ENCODE assay signal across 25 cellular contexts in genomic region chr10:19872504-19873271, GRCh38. TPM values are rescaled to one million over a fixed set of nuclear protein-coding genes. Genes with fewer than 3 reads are reported as not detected.
"Had no signal": no experiment of that assay in that cellular context is flagged by ENCODE, and none has a peak within 500 bp of the region (broad histone marks: within the 10 kb centered on the region; RNA-seq: fewer than 3 reads in every experiment).

No MANE protein-coding gene starts in this region.

- FAIRE-seq: astrocyte, endothelial cell of umbilical vein, pancreas had no signal

- H3K27ac ChIP-seq: left lung, pancreas had no signal

- H3K36me3 ChIP-seq: breast epithelium, esophagus squamous epithelium, left lung, pancreas, thyroid gland had no signal

- ATAC-seq: activated naive CD8-positive, alpha-beta T cell treated with anti-CD3 and anti-CD28 coated beads, Interleukin-2, amount 50 U/mL, for 24 hours; left lung; naive thymus-derived CD8-positive, alpha-beta T cell; stimulated activated naive B cell treated with anti-CD40 and anti-IgM and Interleukin-4, amounts not matched to agents 10 μg/mL and 1 μg/mL and 100 μg/mL, for 72 hours had no signal

- H3K9me3 ChIP-seq: breast epithelium, esophagus squamous epithelium, left lung, pancreas, thyroid gland had no signal

- H3K4me3 ChIP-seq: breast epithelium, esophagus squamous epithelium, left lung, pancreas, thyroid gland had no signal

- H3K4me1 ChIP-seq: breast epithelium, pancreas had no signal

- H3K27me3 ChIP-seq: breast epithelium, esophagus squamous epithelium, left lung, pancreas, thyroid gland had no signal

- DNase-seq: activated CD4-positive, alpha-beta T cell treated with anti-CD3 and anti-CD28 coated beads, Interleukin-2, amount 10 ng/mL, durations not matched to agents 24 days and 14 days; activated CD8-positive, alpha-beta memory T cell treated with anti-CD3 and anti-CD28 coated beads, Interleukin-2, amount 50 U/mL, for 4 hours; activated effector memory CD4-positive, alpha-beta T cell treated with Interleukin-2 at 50 U/mL for 16 hours; activated naive CD4-positive, alpha-beta T cell treated with anti-CD3 and anti-CD28 coated beads, Interleukin-2, amount 10 ng/mL, durations not matched to agents 7 days and 5 days; activated naive CD8-positive, alpha-beta T cell treated with anti-CD3 and anti-CD28 coated beads, Interleukin-2, amount 50 U/mL, for 24 hours; activated T-cell treated with anti-CD3 and anti-CD28 coated beads, Interleukin-2, amount 50 U/mL, for 48 hours; cerebellar nuclear complex; effector CD8-positive, alpha-beta T cell; esophagus squamous epithelium; foreskin fibroblast; glutamatergic neuron; hippocampal formation; islet precursor cell; left lung; mesendoderm; naive thymus-derived CD8-positive, alpha-beta T cell; pancreas; retina; stimulated activated CD4-positive, alpha-beta T cell treated with anti-CD3 and anti-CD28 coated beads, Interleukin-4, amount 100 ng/mL, for 4 hours; stimulated activated naive B cell treated with anti-CD40 and anti-IgM and Interleukin-4, amounts not matched to agents 10 μg/mL and 1 μg/mL and 100 μg/mL, for 72 hours; T1000; thyroid gland had no signal

RNA-seq across cellular contexts. Expression of gene PLXDC2, which starts 56.5 kb away (rescaled TPM):
- total RNA-seq: activated CD4-positive, alpha-beta T cell treated with anti-CD3 and anti-CD28 coated beads, Interleukin-2, amount 10 ng/mL, durations not matched to agents 24 days and 14 days had no signal
